16 cellular contexts compared by ENCODE assay signal in genomic region chr10:101002456-101002855, GRCh38. TPM values are rescaled to one million over a fixed set of nuclear protein-coding genes. Genes with fewer than 3 reads are reported as not detected.
A peak's percentile ranks its signal among the peaks of the same experiment; 100 is the strongest.
DNase-seq lines count a peak whose midpoint lies in the region; FAIRE-seq and TF ChIP-seq lines count a peak whose summit lies in the region.
"Had no signal": no experiment of that assay in that cellular context is flagged by ENCODE, and none has a peak within 500 bp of the region (broad histone marks: within the 10 kb centered on the region; RNA-seq: fewer than 3 reads in every experiment).

No MANE protein-coding gene starts in this region.

- H3K36me3 Mint-ChIP-seq in neural crest cell (ENCODE audit: low read depth), result no peaks in the 10 kb centered on the region
- H3K36me3 Mint-ChIP-seq: activated CD8-positive, alpha-beta memory T cell treated with anti-CD3 and anti-CD28 coated beads, Interleukin-2, amount 10 ng/mL, durations not matched to agents 7 days and 5 days had no signal

- H3K79me2 ChIP-seq in endothelial cell of umbilical vein (ENCODE audit: control insufficient read depth, insufficient read depth, low read length), result peaks cover 34% of the 10 kb centered on the region

- H3K9ac ChIP-seq in endothelial cell of umbilical vein (replicated peaks; ENCODE audit: extremely low read depth, insufficient read depth, low read length), result no peak overlapping the region

- peaks cover 28% of the 10 kb centered on the region for H3K4me1 ChIP-seq in endothelial cell of umbilical vein (ENCODE audit: control insufficient read depth, extremely low read depth, insufficient read depth, low read length)
- peaks cover 23 to 30% of the 10 kb centered on the region in 2 donors for H3K4me1 ChIP-seq in thyroid gland

- dilution Hi-C loops in endothelial cell of umbilical vein (cut with MboI; ENCODE audit: extremely low pct_ligation_motif_present, low sequenced_read_pairs), result no loop called here

- TF ChIP-seq CTCF in VCaP (conservative IDR thresholded peaks at IDR 0.05), result no peak
- TF ChIP-seq CTCF in endothelial cell of umbilical vein (IDR thresholded peaks at IDR 0.05; ENCODE audit: extremely low read depth in 1 of 2, insufficient read depth in 1 of 2, low read depth in 1 of 2, low read length in 2 of 2), result no peak
- no peak for TF ChIP-seq CTCF in neural crest cell (conservative IDR thresholded peaks at IDR 0.05)
- no peak for TF ChIP-seq CTCF in thyroid gland (IDR thresholded peaks at IDR 0.05)

- no peak overlapping the region for H3K27ac Mint-ChIP-seq in neural crest cell (ENCODE audit: unreplicated experiment)
- H3K27ac Mint-ChIP-seq: activated CD8-positive, alpha-beta memory T cell treated with anti-CD3 and anti-CD28 coated beads, Interleukin-2, amount 10 ng/mL, durations not matched to agents 7 days and 5 days had no signal

- H3K27ac ChIP-seq in VCaP (peak overlapping the region; percentile 94; the same call in 1 of the 2 replicates), endothelial cell of umbilical vein (ENCODE audit: insufficient read depth, low read depth, low read length) (peak overlapping the region; percentile 40), thyroid gland (peak overlapping the region in 2 of 3 donors; percentile 99)

- H3K9me3 ChIP-seq in endothelial cell of umbilical vein (replicated peaks; ENCODE audit: control insufficient read depth, insufficient read depth, low read length) (no peaks in the 10 kb centered on the region), thyroid gland (no peaks in the 10 kb centered on the region)

- H3K4me2 ChIP-seq in endothelial cell of umbilical vein (ENCODE audit: insufficient read depth, low read length), result no peak overlapping the region

- peaks cover 24% of the 10 kb centered on the region for H3K4me1 Mint-ChIP-seq in neural crest cell

- peaks cover 2% of the 10 kb centered on the region for H3K27me3 Mint-ChIP-seq in neural crest cell (ENCODE audit: low read depth)
- H3K27me3 Mint-ChIP-seq: activated CD8-positive, alpha-beta memory T cell treated with anti-CD3 and anti-CD28 coated beads, Interleukin-2, amount 10 ng/mL, durations not matched to agents 7 days and 5 days had no signal

- TF ChIP-seq POLR2A in endothelial cell of umbilical vein (IDR thresholded peaks at IDR 0.05; ENCODE audit: low read depth, low read length) (no peak), thyroid gland (IDR thresholded peaks at IDR 0.05) (no peak)

- WGBS in thyroid gland, 2 donors, result 68 to 95% methylated on average over 4 to 10 of the region's 11 CpGs

- H2AFZ ChIP-seq in endothelial cell of umbilical vein (ENCODE audit: low read depth, low read length), result no peak overlapping the region

- peak overlapping the region; percentile 38 for H3K4me3 Mint-ChIP-seq in neural crest cell
- H3K4me3 Mint-ChIP-seq: activated CD8-positive, alpha-beta memory T cell treated with anti-CD3 and anti-CD28 coated beads, Interleukin-2, amount 10 ng/mL, durations not matched to agents 7 days and 5 days; CD14-positive monocyte had no signal

- H3K27me3 ChIP-seq in endothelial cell of umbilical vein (ENCODE audit: control insufficient read depth in 2 of 2, insufficient read depth in 2 of 2, low read length in 2 of 2) (no peaks in the 10 kb centered on the region), thyroid gland (no peaks in the 10 kb centered on the region)

- H4K20me1 ChIP-seq in endothelial cell of umbilical vein (replicated peaks; ENCODE audit: control insufficient read depth, extremely low read depth, insufficient read depth, low read length), result no peaks in the 10 kb centered on the region

- intact Hi-C loops in endothelial cell of umbilical vein (cut with micrococcal nuclease) (no loop called here), thyroid gland (cut with DNase I) (no loop called here)

- BruUV-seq in endothelial cell of umbilical vein (replicated peaks; lab: Mats Ljungman, UMichigan), result no TSS peak

- CTCF ChIA-PET in endothelial cell of umbilical vein (lab: Charles Lee), result interaction anchor here (1.6 to 2.9 kb wide), 2 partner anchors 9 to 64 kb away, joined by 3 to 18 read pairs; no protein-coding TSS in a partner anchor

- POLR2A ChIA-PET in endothelial cell of umbilical vein (lab: Charles Lee), result no interaction called here

- no peak overlapping the region for H3K4me3 ChIP-seq in endothelial cell of umbilical vein (replicated peaks in 1 of 3; ENCODE audit: insufficient read depth in 1 of 3, low read depth in 1 of 3, low read length in 3 of 3)
- no peak overlapping the region for H3K4me3 ChIP-seq in thyroid gland (replicated peaks in 1 of 3)

- no peaks in the 10 kb centered on the region for H3K9me1 ChIP-seq in endothelial cell of umbilical vein (replicated peaks; ENCODE audit: control insufficient read depth, extremely low read depth, insufficient read depth, low read length)

- DNase-seq in endothelial cell of umbilical vein (ENCODE audit: low read depth, low spot score) (no peak), neural crest cell (ENCODE audit: low read depth, low spot score) (no peak), thyroid gland (no peak), SIG-M5 treated with dmso at 0.1 percent for 504 hours (lab: John Stamatoyannopoulos, UW; ENCODE audit: unreplicated experiment) (no peak), C1 segment of cervical spinal cord (lab: John Stamatoyannopoulos, UW) (no peak), AG08395 (ENCODE audit: low spot score) (no peak)
- DNase-seq: activated CD8-positive, alpha-beta memory T cell treated with anti-CD3 and anti-CD28 coated beads, Interleukin-2, amount 10 ng/mL, durations not matched to agents 7 days and 5 days; activated effector memory CD4-positive, alpha-beta T cell treated with anti-CD3 and anti-CD28 coated beads, Interleukin-2, amount 50 U/mL, for 16 hours; DMS79 treated with DMSO at 0.1 percent for 48 hours; NCI-H2029 treated with DMSO at 0.1 percent for 48 hours; NCI-H524 treated with DMSO at 0.1 percent for 48 hours; stimulated activated CD4-positive, alpha-beta T cell treated with anti-CD3 and anti-CD28 coated beads, Interleukin-4, amount 100 ng/mL, for 1 hour had no signal

- H3K9me3 Mint-ChIP-seq in neural crest cell, result no peaks in the 10 kb centered on the region
- H3K9me3 Mint-ChIP-seq: CD14-positive monocyte had no signal

- peaks cover 15 to 33% of the 10 kb centered on the region in 2 experiments for H3K36me3 ChIP-seq in endothelial cell of umbilical vein (ENCODE audit: control insufficient read depth in 2 of 2, extremely low read depth in 1 of 2, insufficient read depth in 2 of 2, low read length in 2 of 2)
- H3K36me3 ChIP-seq in thyroid gland, result peaks cover 35 to 36% of the 10 kb centered on the region in 2 donors

- no peak for FAIRE-seq in endothelial cell of umbilical vein (lab: Jason Lieb, UNC)
- FAIRE-seq: frontal cortex, RCC 7860 had no signal

RNA-seq across cellular contexts. Expression of gene LZTS2, which starts 2.8 kb away (rescaled TPM):
- 63.7 and 70.8 TPM in 2 replicates for total RNA-seq in endothelial cell of umbilical vein
- polyA plus RNA-seq in endothelial cell of umbilical vein, result 79.5 and 93.2 TPM in 2 replicates
- polyA plus RNA-seq in endothelial cell of umbilical vein (2011; cell fraction: cytosol; rRNA removed), result 47.6 and 58.9 TPM in 2 replicates
- 72.5 and 108 TPM in 2 replicates for polyA plus RNA-seq in endothelial cell of umbilical vein (2011; cell fraction: nucleus; rRNA removed)
- polyA plus RNA-seq in endothelial cell of umbilical vein (2012), result 36.0 and 47.0 TPM in 2 replicates
- 32.0 and 39.4 TPM in 2 replicates for polyA minus RNA-seq in endothelial cell of umbilical vein
- polyA minus RNA-seq in endothelial cell of umbilical vein (2011; cell fraction: cytosol; rRNA and poly(A)+ RNA removed), result 16.4 TPM
- polyA minus RNA-seq in endothelial cell of umbilical vein (2011; cell fraction: nucleus; rRNA and poly(A)+ RNA removed), result 16.7 and 31.8 TPM in 2 replicates
- total RNA-seq in neural crest cell, result 70.8 and 71.0 TPM in 2 replicates
- 100 to 1,000 TPM in 1 of 4 donors, 10 to 100 TPM in 3; 75.4 to 107 (median 88.1) TPM for total RNA-seq in thyroid gland

RNA-seq across cellular contexts. Expression of gene TWNK, which starts 15.1 kb away (rescaled TPM):
- total RNA-seq in endothelial cell of umbilical vein (10.9 and 12.3 TPM in 2 replicates), neural crest cell (14.3 and 14.6 TPM in 2 replicates), thyroid gland (1 to 10 TPM; 5.5 to 7.7 (median 6.8) TPM)
- polyA plus RNA-seq in endothelial cell of umbilical vein, result 4.3 and 5.6 TPM in 2 replicates
- 7.0 and 8.7 TPM in 2 replicates for polyA plus RNA-seq in endothelial cell of umbilical vein (2011; cell fraction: cytosol; rRNA removed)
- polyA plus RNA-seq in endothelial cell of umbilical vein (2011; cell fraction: nucleus; rRNA removed), result 8.0 and 9.7 TPM in 2 replicates
- polyA plus RNA-seq in endothelial cell of umbilical vein (2012), result 12.8 and 12.9 TPM in 2 replicates
- 11.8 and 13.0 TPM in 2 replicates for polyA minus RNA-seq in endothelial cell of umbilical vein
- 14.4 TPM for polyA minus RNA-seq in endothelial cell of umbilical vein (2011; cell fraction: cytosol; rRNA and poly(A)+ RNA removed)
- 5.4 and 5.8 TPM in 2 replicates for polyA minus RNA-seq in endothelial cell of umbilical vein (2011; cell fraction: nucleus; rRNA and poly(A)+ RNA removed)

RNA-seq across cellular contexts. Expression of gene MRPL43, which starts 15.2 kb away (rescaled TPM):
- total RNA-seq in endothelial cell of umbilical vein (75.0 and 77.3 TPM in 2 replicates), neural crest cell (62.9 and 64.0 TPM in 2 replicates), thyroid gland (100 to 1,000 TPM in 3 of 4 donors, 10 to 100 TPM in 1; 86.1 to 178 (median 145) TPM)
- polyA plus RNA-seq in endothelial cell of umbilical vein, result 144 and 204 TPM in 2 replicates
- polyA plus RNA-seq in endothelial cell of umbilical vein (2011; cell fraction: cytosol; rRNA removed), result 101 and 131 TPM in 2 replicates
- 63.5 and 73.0 TPM in 2 replicates for polyA plus RNA-seq in endothelial cell of umbilical vein (2011; cell fraction: nucleus; rRNA removed)
- polyA plus RNA-seq in endothelial cell of umbilical vein (2012), result 95.6 and 111 TPM in 2 replicates
- polyA minus RNA-seq in endothelial cell of umbilical vein, result 35.5 and 39.4 TPM in 2 replicates
- polyA minus RNA-seq in endothelial cell of umbilical vein (2011; cell fraction: cytosol; rRNA and poly(A)+ RNA removed), result 61.4 TPM
- 12.0 and 28.5 TPM in 2 replicates for polyA minus RNA-seq in endothelial cell of umbilical vein (2011; cell fraction: nucleus; rRNA and poly(A)+ RNA removed)

RNA-seq across cellular contexts. Expression of gene PDZD7, which starts 28.5 kb away (rescaled TPM):
- total RNA-seq in endothelial cell of umbilical vein, result 0.55 and 1.6 TPM in 2 replicates
- polyA plus RNA-seq in endothelial cell of umbilical vein, result 0.41 and 0.92 TPM in 2 replicates
- 0.36 and 0.69 TPM in 2 replicates for polyA plus RNA-seq in endothelial cell of umbilical vein (2011; cell fraction: cytosol; rRNA removed)
- polyA plus RNA-seq in endothelial cell of umbilical vein (2011; cell fraction: nucleus; rRNA removed), result 1.3 and 1.7 TPM in 2 replicates
- 1.0 and 2.6 TPM in 2 replicates for polyA plus RNA-seq in endothelial cell of umbilical vein (2012)
- polyA minus RNA-seq in endothelial cell of umbilical vein, result 0.22 and 0.45 TPM in 2 replicates
- 0.72 TPM for polyA minus RNA-seq in endothelial cell of umbilical vein (2011; cell fraction: cytosol; rRNA and poly(A)+ RNA removed)
- 0.14 TPM in 1 of 2 replicates, not detected in the other for polyA minus RNA-seq in endothelial cell of umbilical vein (2011; cell fraction: nucleus; rRNA and poly(A)+ RNA removed)
- 0.50 and 0.68 TPM in 2 replicates for total RNA-seq in neural crest cell
- 1 to 10 TPM in 1 of 4 donors, under 1 TPM in 3; 0.24 to 1.1 (median 0.69) TPM for total RNA-seq in thyroid gland
- polyA plus RNA-seq: CD14-positive monocyte had no signal

RNA-seq across cellular contexts. Expression of gene SFXN3, which starts 28.6 kb away (rescaled TPM):
- 79.6 and 83.1 TPM in 2 replicates for total RNA-seq in endothelial cell of umbilical vein
- 117 and 125 TPM in 2 replicates for polyA plus RNA-seq in endothelial cell of umbilical vein
- 75.8 and 81.7 TPM in 2 replicates for polyA plus RNA-seq in endothelial cell of umbilical vein (2011; cell fraction: cytosol; rRNA removed)
- 327 and 344 TPM in 2 replicates for polyA plus RNA-seq in endothelial cell of umbilical vein (2011; cell fraction: nucleus; rRNA removed)
- 67.4 and 75.2 TPM in 2 replicates for polyA plus RNA-seq in endothelial cell of umbilical vein (2012)
- polyA minus RNA-seq in endothelial cell of umbilical vein, result 177 and 187 TPM in 2 replicates
- 82.2 TPM for polyA minus RNA-seq in endothelial cell of umbilical vein (2011; cell fraction: cytosol; rRNA and poly(A)+ RNA removed)
- 63.1 and 94.4 TPM in 2 replicates for polyA minus RNA-seq in endothelial cell of umbilical vein (2011; cell fraction: nucleus; rRNA and poly(A)+ RNA removed)
- total RNA-seq in neural crest cell, result 1.9 and 2.1 TPM in 2 replicates
- total RNA-seq in thyroid gland, result 10 to 100 TPM; 35.8 to 56.8 (median 43.3) TPM

Comparison
In these comparisons a context has a peak if more than half of its experiments do, and no peak if none do; other contexts are left out.
1. H3K27ac ChIP-seq: peak in every context shown above with its lines; median percentile 99 in thyroid gland; 94 in VCaP; 40 in endothelial cell of umbilical vein.